In genomic region chr9:37650299-37650872, GRCh38 we compare ENCODE assay signal across 10 cellular contexts. TPM values are rescaled to one million over a fixed set of nuclear protein-coding genes. Genes with fewer than 3 reads are reported as not detected.
DNase-seq lines count a peak whose midpoint lies in the region; ATAC-seq and TF ChIP-seq lines count a peak whose summit lies in the region.
"Had no signal": no experiment of that assay in that cellular context is flagged by ENCODE, and none has a peak within 500 bp of the region (broad histone marks: within the 10 kb centered on the region; RNA-seq: fewer than 3 reads in every experiment).

No MANE protein-coding gene starts in this region.

- peaks cover 58% of the 10 kb centered on the region for H3K27me3 Mint-ChIP-seq in CD8-positive, alpha-beta T cell (ENCODE audit: low read depth)

- no peak overlapping the region for H3K27ac Mint-ChIP-seq in CD8-positive, alpha-beta T cell

- H3K4me1 Mint-ChIP-seq in CD8-positive, alpha-beta T cell (ENCODE audit: low read depth) = peaks cover 9% of the 10 kb centered on the region

- peak overlapping the region; percentile 71 for H3K4me3 Mint-ChIP-seq in CD8-positive, alpha-beta T cell

- H3K27me3 ChIP-seq in CD8-positive, alpha-beta T cell (ENCODE audit: insufficient read depth, low read length) = peaks cover 6% of the 10 kb centered on the region
- H3K27me3 ChIP-seq in ectodermal cell (ENCODE audit: control insufficient read depth, insufficient read depth, low read length, poor library complexity, severe bottlenecking) = peaks cover 91% of the 10 kb centered on the region
- no peaks in the 10 kb centered on the region for H3K27me3 ChIP-seq in prostate gland (replicated peaks; ENCODE audit: insufficient read depth)

- H3K9me3 ChIP-seq in CD8-positive, alpha-beta T cell (ENCODE audit: low read length) = no peaks in the 10 kb centered on the region
- H3K9me3 ChIP-seq in ectodermal cell (ENCODE audit: control insufficient read depth, low read length) = no peaks in the 10 kb centered on the region
- H3K9me3 ChIP-seq in prostate gland = no peaks in the 10 kb centered on the region
- H3K9me3 ChIP-seq: neutrophil had no signal

- TF ChIP-seq CTCF in CD8-positive, alpha-beta T cell (IDR thresholded peaks at IDR 0.05) = no peak
- TF ChIP-seq CTCF in LNCAP (IDR thresholded peaks at IDR 0.05) = peak; percentile 45
- TF ChIP-seq CTCF in prostate gland (IDR thresholded peaks at IDR 0.05) = no peak

- H3K4me3 ChIP-seq in CD8-positive, alpha-beta T cell (ENCODE audit: low read depth, low read length) = no peak overlapping the region
- H3K4me3 ChIP-seq in ectodermal cell (ENCODE audit: insufficient read depth, low read depth, low read length) = peak overlapping the region; percentile 19
- peak overlapping the region; percentile 33 to 51 for H3K4me3 ChIP-seq in prostate gland

- peaks cover 8% of the 10 kb centered on the region for H3K4me1 ChIP-seq in CD8-positive, alpha-beta T cell (ENCODE audit: insufficient read depth, low read length)
- H3K4me1 ChIP-seq in ectodermal cell (ENCODE audit: control insufficient read depth, insufficient read depth, low read length) (no peaks in the 10 kb centered on the region), prostate gland (replicated peaks) (no peaks in the 10 kb centered on the region)

- H3K27ac ChIP-seq in CD8-positive, alpha-beta T cell (ENCODE audit: low read depth, low read length) = no peak overlapping the region
- H3K27ac ChIP-seq in ectodermal cell (ENCODE audit: insufficient read depth, low read depth, low read length, poor library complexity, severe bottlenecking) = no peak overlapping the region
- H3K27ac ChIP-seq in prostate gland = no peak overlapping the region
- H3K27ac ChIP-seq: neutrophil had no signal

- H3K9me3 Mint-ChIP-seq in CD8-positive, alpha-beta T cell = no peaks in the 10 kb centered on the region

- intact Hi-C loops in CD8-positive, alpha-beta T cell (cut with DNase I, micrococcal nuclease) = no loop called here
- intact Hi-C loops in prostate gland (cut with DNase I) = no loop called here

- TF ChIP-seq POLR2A in prostate gland (IDR thresholded peaks at IDR 0.05) = no peak

- WGBS in ectodermal cell, 2 experiments = 21 to 22% methylated on average over 45 of the region's 45 CpGs
- 37% methylated on average over 18 of the region's 45 CpGs for WGBS in prostate gland

- no peaks in the 10 kb centered on the region for H3K36me3 Mint-ChIP-seq in CD8-positive, alpha-beta T cell

- DNase-seq in CD8-positive, alpha-beta T cell = no peak
- DNase-seq in prostate gland (ENCODE audit: low spot score) (no peak), T-helper 9 cell (no peak), putamen (ENCODE audit: low spot score) (no peak)
- DNase-seq: GOT3 had no signal

- no peak for ATAC-seq in CD8-positive, alpha-beta T cell
- ATAC-seq in HG03439 (IDR thresholded peaks at IDR 0.05; ENCODE audit: unreplicated experiment) (no peak), GM18511 (IDR thresholded peaks at IDR 0.05; ENCODE audit: unreplicated experiment) (no peak)

- POLR2A ChIA-PET in CD8-positive, alpha-beta T cell (lab: Charles Lee) = interaction anchor here (0.6 kb wide), 1 partner anchor 57 kb away, joined by 4 read pairs; no protein-coding TSS in a partner anchor

- CTCF ChIA-PET in CD8-positive, alpha-beta T cell (lab: Charles Lee) = no interaction called here

- no peaks in the 10 kb centered on the region for H3K36me3 ChIP-seq in CD8-positive, alpha-beta T cell (ENCODE audit: insufficient read depth, low read length)
- H3K36me3 ChIP-seq in ectodermal cell (ENCODE audit: control insufficient read depth, insufficient read depth, low read length) (no peaks in the 10 kb centered on the region), prostate gland (no peaks in the 10 kb centered on the region)
- H3K36me3 ChIP-seq: neutrophil had no signal

RNA-seq across cellular contexts. Expression of gene FRMPD1, which starts 0.4 kb away (rescaled TPM):
- total RNA-seq in CD8-positive, alpha-beta T cell = not detected
- polyA plus RNA-seq in ectodermal cell (2013, experiment 1 of 4) = 0.09 TPM
- not detected for polyA plus RNA-seq in ectodermal cell (2013, experiment 2 of 4)
- polyA plus RNA-seq in ectodermal cell (2013, experiment 3 of 4) = not detected
- 0.08 TPM for polyA plus RNA-seq in ectodermal cell (2013, experiment 4 of 4)
- total RNA-seq in prostate gland = 10 to 100 TPM in 1 of 2 donors, under 1 TPM in 1; 0.36 to 47.6 TPM

RNA-seq across cellular contexts. Expression of gene TOMM5, which starts 58.0 kb away (rescaled TPM):
- 10 to 100 TPM; 37.8 to 40.1 TPM for total RNA-seq in CD8-positive, alpha-beta T cell
- polyA plus RNA-seq in ectodermal cell (2013, experiment 1 of 4) = 167 TPM
- 177 TPM for polyA plus RNA-seq in ectodermal cell (2013, experiment 2 of 4)
- polyA plus RNA-seq in ectodermal cell (2013, experiment 3 of 4) = 154 TPM
- polyA plus RNA-seq in ectodermal cell (2013, experiment 4 of 4) = 165 TPM
- total RNA-seq in prostate gland = 10 to 100 TPM; 81.2 to 82.8 TPM
